In genomic region chr11:87002918-87003317, GRCh38 we compare ENCODE assay signal across 1 cellular context.
TF ChIP-seq lines count a peak whose summit lies in the region.

No MANE protein-coding gene starts in this region.

TF ChIP-seq in HepG2, 621 proteins besides CTCF, POLR2A, EP300 and RAD21:
- no peak for TF ChIP-seq TGIF2 (CRISPR knock-in tag; IDR thresholded peaks at IDR 0.05)
- TF ChIP-seq ZNF558 (CRISPR knock-in tag; IDR thresholded peaks at IDR 0.05; ENCODE audit: borderline replicate concordance), result no peak
- TF ChIP-seq MYC (CRISPR knock-in tag; IDR thresholded peaks at IDR 0.05; ENCODE audit: borderline replicate concordance), result no peak
- no peak for TF ChIP-seq CBX2 (IDR thresholded peaks at IDR 0.05; ENCODE audit: low read depth, low read length)
- no peak for TF ChIP-seq CBX2 (CRISPR knock-in tag; IDR thresholded peaks at IDR 0.05; ENCODE audit: low read depth)
- TF ChIP-seq ZNF629 (CRISPR knock-in tag; conservative IDR thresholded peaks at IDR 0.05), result peak; percentile 90
- no peak for TF ChIP-seq CHCHD3 (CRISPR knock-in tag; IDR thresholded peaks at IDR 0.05)
- no peak for TF ChIP-seq ESRRA (CRISPR knock-in tag; IDR thresholded peaks at IDR 0.05; ENCODE audit: low read depth)
- no peak for TF ChIP-seq ZSCAN25 (CRISPR knock-in tag; IDR thresholded peaks at IDR 0.05)
- TF ChIP-seq CHD4 (IDR thresholded peaks at IDR 0.05; ENCODE audit: borderline replicate concordance, low read length), result 0 out of 2 replicates have a peak, but pooled peaks have one; percentile 45
- 0 out of 2 replicates have a peak, but pooled peaks have one; percentile 45 for TF ChIP-seq KDM1A (CRISPR knock-in tag; IDR thresholded peaks at IDR 0.05)
- no peak for TF ChIP-seq ZNF512B (CRISPR knock-in tag; IDR thresholded peaks at IDR 0.05; ENCODE audit: borderline replicate concordance)
- no peak for TF ChIP-seq IKZF5 (CRISPR knock-in tag; IDR thresholded peaks at IDR 0.05)
- no peak for TF ChIP-seq ZNF224 (CRISPR knock-in tag; IDR thresholded peaks at IDR 0.05)
- TF ChIP-seq FUBP1 (CRISPR knock-in tag; IDR thresholded peaks at IDR 0.05; ENCODE audit: borderline replicate concordance), result no peak
- TF ChIP-seq YY1 (IDR thresholded peaks at IDR 0.05; ENCODE audit: insufficient read depth, insufficient replicate concordance, low read depth, low read length), result no peak
- no peak for TF ChIP-seq KDM3A (CRISPR knock-in tag; IDR thresholded peaks at IDR 0.05; ENCODE audit: low read depth)
- no peak for TF ChIP-seq HMG20B (CRISPR knock-in tag; conservative IDR thresholded peaks at IDR 0.05)
- TF ChIP-seq CEBPG (CRISPR knock-in tag; IDR thresholded peaks at IDR 0.05), result peak; percentile 28; the same call in 1 of the 2 replicates
- 0 out of 2 replicates have a peak, but pooled peaks have one; percentile 23 for TF ChIP-seq HNF4G (IDR thresholded peaks at IDR 0.05; ENCODE audit: borderline replicate concordance, low read depth, low read length)
- TF ChIP-seq HNF4G (CRISPR knock-in tag; IDR thresholded peaks at IDR 0.05; ENCODE audit: borderline replicate concordance, low read depth), result no peak
- peak; percentile 43; the same call in 1 of the 2 replicates for TF ChIP-seq HNF4A (CRISPR knock-in tag; IDR thresholded peaks at IDR 0.05)
- no peak for TF ChIP-seq ZNF503 (CRISPR knock-in tag; IDR thresholded peaks at IDR 0.05)
- no peak for TF ChIP-seq ZNF788 (CRISPR knock-in tag; IDR thresholded peaks at IDR 0.05; ENCODE audit: borderline replicate concordance)
- peak; percentile 59; the same call in 1 of the 2 replicates for TF ChIP-seq THRA (CRISPR knock-in tag; IDR thresholded peaks at IDR 0.05; ENCODE audit: borderline replicate concordance)
- no peak for TF ChIP-seq SP4 (CRISPR knock-in tag; IDR thresholded peaks at IDR 0.05)
- 0 out of 2 replicates have a peak, but pooled peaks have one; percentile 20 for TF ChIP-seq BCL6 (CRISPR knock-in tag; IDR thresholded peaks at IDR 0.05)
- no peak for TF ChIP-seq ARID2 (CRISPR knock-in tag; IDR thresholded peaks at IDR 0.05; ENCODE audit: borderline replicate concordance)
- TF ChIP-seq ZNF607 (CRISPR knock-in tag; IDR thresholded peaks at IDR 0.05; ENCODE audit: borderline replicate concordance), result no peak
- TF ChIP-seq ZNF550 (CRISPR knock-in tag; IDR thresholded peaks at IDR 0.05; ENCODE audit: borderline replicate concordance), result no peak
- no peak for TF ChIP-seq RELA (CRISPR knock-in tag; IDR thresholded peaks at IDR 0.05)
- TF ChIP-seq FOXA3 (CRISPR knock-in tag; IDR thresholded peaks at IDR 0.05), result no peak
- peak; percentile 62; the same call in 1 of the 2 replicates for TF ChIP-seq RCOR2 (CRISPR knock-in tag; IDR thresholded peaks at IDR 0.05)
- no peak for TF ChIP-seq ZNF552 (CRISPR knock-in tag; IDR thresholded peaks at IDR 0.05; ENCODE audit: borderline replicate concordance)
- no peak for TF ChIP-seq ATF1 (CRISPR knock-in tag; IDR thresholded peaks at IDR 0.05)
- no peak for TF ChIP-seq CSRNP1 (CRISPR knock-in tag; IDR thresholded peaks at IDR 0.05)
- no peak for TF ChIP-seq ZNF740 (CRISPR knock-in tag; IDR thresholded peaks at IDR 0.05)
- no peak for TF ChIP-seq MEIS1 (CRISPR knock-in tag; IDR thresholded peaks at IDR 0.05; ENCODE audit: borderline replicate concordance)
- no peak for TF ChIP-seq GATAD2A (CRISPR knock-in tag; IDR thresholded peaks at IDR 0.05)
